Comparison of ENCODE assay signal across 10 cellular contexts in genomic region chr10:80382989-80383388, GRCh38. TPM values are rescaled to one million over a fixed set of nuclear protein-coding genes. Genes with fewer than 3 reads are reported as not detected.
DNase-seq lines count a peak whose midpoint lies in the region; ATAC-seq and TF ChIP-seq lines count a peak whose summit lies in the region.
"Had no signal": no experiment of that assay in that cellular context is flagged by ENCODE, and none has a peak within 500 bp of the region (broad histone marks: within the 10 kb centered on the region; RNA-seq: fewer than 3 reads in every experiment).

No MANE protein-coding gene starts in this region.

- H3K4me3 ChIP-seq in BLaER1 (no peak overlapping the region), SU-DHL-6 (ENCODE audit: insufficient read depth, low read length, poor library complexity, severe bottlenecking) (no peak overlapping the region), PC-3 (ENCODE audit: low read length) (no peak overlapping the region)
- H3K4me3 ChIP-seq: SJSA1 had no signal

- H3K9ac ChIP-seq in BLaER1 (no peak overlapping the region), SU-DHL-6 (ENCODE audit: low read length) (no peak overlapping the region), PC-3 (ENCODE audit: low read length) (no peak overlapping the region)

- H3K36me3 ChIP-seq in BLaER1: no peaks in the 10 kb centered on the region
- H3K36me3 ChIP-seq in SU-DHL-6 (ENCODE audit: low read length): no peaks in the 10 kb centered on the region
- no peaks in the 10 kb centered on the region; the same call in 1 of the 2 replicates for H3K36me3 ChIP-seq in PC-3 (ENCODE audit: low read depth, low read length)
- H3K36me3 ChIP-seq: SJSA1 had no signal

- H3K79me2 ChIP-seq in SU-DHL-6 (ENCODE audit: insufficient read depth, low read length): no peaks in the 10 kb centered on the region
- H3K79me2 ChIP-seq in PC-3 (ENCODE audit: low read length): no peaks in the 10 kb centered on the region

- peaks cover 4% of the 10 kb centered on the region for H3K27me3 Mint-ChIP-seq in brain

- peak overlapping the region in 2 of 5 experiments; percentile 3 to 7 for H3K27ac Mint-ChIP-seq in brain

- H3K9me3 ChIP-seq in BLaER1 (no peaks in the 10 kb centered on the region), SU-DHL-6 (ENCODE audit: insufficient read depth, low read length) (no peaks in the 10 kb centered on the region), PC-3 (ENCODE audit: low read length) (no peaks in the 10 kb centered on the region)
- H3K9me3 ChIP-seq: SJSA1 had no signal

- intact Hi-C loops in left colon (cut with DNase I, micrococcal nuclease): no loop called here
- intact Hi-C loops in PC-3 (cut with micrococcal nuclease): no loop called here

- CTCF ChIA-PET in PC-3 (lab: Charles Lee): no interaction called here

- no TSS peak for BruUV-seq in PC-3 (replicated peaks; lab: Mats Ljungman, UMichigan)

- H3K27me3 ChIP-seq in BLaER1 (no peaks in the 10 kb centered on the region), SU-DHL-6 (ENCODE audit: low read length) (no peaks in the 10 kb centered on the region), PC-3 (ENCODE audit: low read length) (no peaks in the 10 kb centered on the region)
- H3K27me3 ChIP-seq: SJSA1 had no signal

- H4K20me1 ChIP-seq in BLaER1 (no peaks in the 10 kb centered on the region), SU-DHL-6 (ENCODE audit: low read depth, low read length) (no peaks in the 10 kb centered on the region), PC-3 (ENCODE audit: low read length) (no peaks in the 10 kb centered on the region)

- ATAC-seq in GM18499 (IDR thresholded peaks at IDR 0.05; ENCODE audit: insufficient read depth, unreplicated experiment): peak; percentile 50
- peak; percentile 66 for ATAC-seq in left colon
- no peak for ATAC-seq in PC-3

- H3K9me2 ChIP-seq in SU-DHL-6 (replicated peaks; ENCODE audit: insufficient read depth, low read length) (no peaks in the 10 kb centered on the region), PC-3 (replicated peaks; ENCODE audit: low read length) (no peaks in the 10 kb centered on the region)

- TF ChIP-seq CTCF in SU-DHL-6 (IDR thresholded peaks at IDR 0.05; ENCODE audit: insufficient read depth, low read length, poor library complexity, severe bottlenecking) (peak; percentile 60), brain (conservative IDR thresholded peaks at IDR 0.05) (peak; percentile 90 to 91), PC-3 (conservative IDR thresholded peaks at IDR 0.05; ENCODE audit: low read depth, low read length) (no peak)

- peaks cover 6% of the 10 kb centered on the region for H3K4me1 Mint-ChIP-seq in brain

- DNase-seq in HK-2 (ENCODE audit: unreplicated experiment): peak; percentile 25
- DNase-seq in left colon: peak in 1 of 2 donors; percentile 47
- DNase-seq in superior temporal gyrus (ENCODE audit: extremely low spot score): peak; percentile 70
- no peak for DNase-seq in PC-3

- POLR2A ChIA-PET in PC-3 (lab: Charles Lee; ENCODE audit: unreplicated experiment): no interaction called here

- H3K9me3 Mint-ChIP-seq in brain: no peaks in the 10 kb centered on the region

- H3K27ac ChIP-seq in BLaER1: no peak overlapping the region
- no peak overlapping the region for H3K27ac ChIP-seq in SU-DHL-6 (ENCODE audit: low read depth, low read length)
- no peak overlapping the region for H3K27ac ChIP-seq in PC-3 (ENCODE audit: low read length)
- H3K27ac ChIP-seq: SJSA1 had no signal

- H3F3A ChIP-seq in SU-DHL-6 (ENCODE audit: insufficient read depth): no peaks in the 10 kb centered on the region
- H3F3A ChIP-seq in PC-3 (ENCODE audit: low read length, unreplicated experiment): no peaks in the 10 kb centered on the region

- H3K4me1 ChIP-seq in BLaER1 (peaks cover 28% of the 10 kb centered on the region), PC-3 (ENCODE audit: insufficient read depth, low read length) (no peaks in the 10 kb centered on the region)

- no peaks in the 10 kb centered on the region for H3K36me3 Mint-ChIP-seq in brain

- no peak overlapping the region for H3K4me3 Mint-ChIP-seq in brain

- H3K4me2 ChIP-seq in BLaER1 (peak overlapping the region; percentile 37; the same call in 1 of the 2 replicates), SU-DHL-6 (ENCODE audit: low read depth, low read length, poor library complexity, severe bottlenecking) (no peak overlapping the region), PC-3 (ENCODE audit: low read length) (no peak overlapping the region)

- no peak overlapping the region for H2AFZ ChIP-seq in SU-DHL-6 (ENCODE audit: low read depth, low read length, severe bottlenecking)
- H2AFZ ChIP-seq in PC-3 (ENCODE audit: low read length): no peak overlapping the region

RNA-seq across cellular contexts. Expression of gene PRXL2A, which starts 25.4 kb away (rescaled TPM):
- 178 TPM for polyA plus RNA-seq in brain (ENCODE audit: insufficient read depth, low read depth, low replicate concordance)
- total RNA-seq in left colon: 100 to 1,000 TPM in 1 of 2 donors, 10 to 100 TPM in 1; 97.6 to 108 TPM
- not detected in 2 replicates for total RNA-seq in PC-3 (2014; rRNA removed)

RNA-seq across cellular contexts. Expression of gene DYDC2, which starts 26.4 kb away (rescaled TPM):
- 1.2 TPM for polyA plus RNA-seq in brain (ENCODE audit: insufficient read depth, low read depth, low replicate concordance)
- total RNA-seq in left colon (not detected), PC-3 (2014; rRNA removed) (not detected in 2 replicates)
- total RNA-seq: SJSA1, skeletal muscle tissue had no signal

RNA-seq across cellular contexts. Expression of gene DYDC1, which starts 26.4 kb away (rescaled TPM):
- polyA plus RNA-seq in brain (ENCODE audit: insufficient read depth, low read depth, low replicate concordance): not detected
- total RNA-seq in left colon (not detected), PC-3 (2014; rRNA removed) (not detected in 2 replicates)
- total RNA-seq: SJSA1, skeletal muscle tissue had no signal

Comparison
In these comparisons a context has a peak if more than half of its experiments do, and no peak if none do; other contexts are left out.
1. RNA of gene PRXL2A, which starts 25.4 kb away (total RNA-seq): 97.6 to 108 TPM in left colon; not detected in PC-3; every median in the first group is over 10 times any median in the second.